In the genomic region with DNA sequence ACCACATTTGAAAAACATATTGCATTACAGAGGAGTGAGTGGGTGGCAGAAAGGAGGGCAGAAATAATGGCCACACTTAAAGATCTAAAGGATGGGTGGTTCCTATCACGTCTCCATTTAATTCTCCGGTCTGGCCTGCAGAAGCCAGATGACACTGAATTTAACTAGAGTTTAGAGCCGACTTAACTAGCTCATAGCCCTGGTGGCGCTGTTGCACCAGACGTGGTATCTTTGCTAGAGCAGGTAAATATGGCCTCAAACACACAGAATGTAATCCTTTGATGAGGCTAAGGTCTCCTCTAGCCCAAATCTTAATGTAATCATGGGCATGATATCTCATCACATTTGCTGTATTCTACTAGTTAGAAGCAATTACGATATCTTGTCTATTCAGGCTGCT, we compare ENCODE assay signal across 9 cellular contexts. TPM values are rescaled to one million over a fixed set of nuclear protein-coding genes. Genes with fewer than 3 reads are reported as not detected.
DNase-seq lines count a peak whose midpoint lies in the region; ATAC-seq and TF ChIP-seq lines count a peak whose summit lies in the region.
"Had no signal": no experiment of that assay in that cellular context is flagged by ENCODE, and none has a peak within 500 bp of the region (broad histone marks: within the 10 kb centered on the region; RNA-seq: fewer than 3 reads in every experiment).

No MANE protein-coding gene starts in this region.

- POLR2A ChIA-PET in HCT116 (lab: Charles Lee): interaction anchor here (0.7 kb wide), 1 partner anchor 166 kb away, joined by 3 read pairs; no protein-coding TSS in a partner anchor

- no peak overlapping the region for H3K4me3 ChIP-seq in HCT116 (replicated peaks in 1 of 2; ENCODE audit: low read depth in 1 of 2, low read length in 2 of 2)

- no peak overlapping the region for H3K27ac Mint-ChIP-seq in CD14-positive monocyte
- no peak overlapping the region for H3K27ac Mint-ChIP-seq in activated T-helper 17 cell treated with anti-CD3 and anti-CD28 coated beads, Interleukin-2, amount 50 U/mL, for 72 hours
- H3K27ac Mint-ChIP-seq: naive B cell had no signal

- H3K9me2 ChIP-seq in HCT116 (ENCODE audit: insufficient read depth): no peaks in the 10 kb centered on the region

- peaks cover 13 to 16% (median 14%) of the 10 kb centered on the region in 3 donors for H3K27me3 Mint-ChIP-seq in CD14-positive monocyte (ENCODE audit: low read depth in 3 of 3)
- H3K27me3 Mint-ChIP-seq in activated T-helper 17 cell treated with anti-CD3 and anti-CD28 coated beads, Interleukin-2, amount 50 U/mL, for 72 hours: peaks cover 21% of the 10 kb centered on the region

- ATAC-seq in HCT116 (peak; percentile 100), left ventricle myocardium superior (peak; percentile 25), HG03457 (IDR thresholded peaks at IDR 0.05; ENCODE audit: unreplicated experiment) (no peak), HG02798 (IDR thresholded peaks at IDR 0.05; ENCODE audit: poor library complexity, unreplicated experiment) (no peak)
- peak; percentile 38 for ATAC-seq in activated T-helper 17 cell treated with anti-CD3 and anti-CD28 coated beads, Interleukin-2, amount 50 U/mL, for 72 hours (replicated peaks)

- DNase-seq in CD14-positive monocyte (ENCODE audit: low spot score): no peak
- DNase-seq in HCT116 (ENCODE audit: low read depth, low spot score): peak; percentile 79
- DNase-seq in NCI-H774 (lab: John Stamatoyannopoulos, UW): peak; percentile 59
- DNase-seq in left ventricle myocardium superior: no peak
- DNase-seq in stimulated activated naive CD4-positive, alpha-beta T cell (lab: John Stamatoyannopoulos, UW): peak in 5 of 6 experiments; percentile 13 to 46 (median 29)
- DNase-seq: naive B cell had no signal

- H3K4me1 ChIP-seq in HCT116 (ENCODE audit: control insufficient read depth in 1 of 2, insufficient read depth in 2 of 2, low read length in 2 of 2): no peaks in the 10 kb centered on the region

- TF ChIP-seq RAD21 in HCT116 (IDR thresholded peaks at IDR 0.05; ENCODE audit: low read depth): peak; percentile 97

- H3K4me3 Mint-ChIP-seq in CD14-positive monocyte: no peak overlapping the region
- no peak overlapping the region for H3K4me3 Mint-ChIP-seq in activated T-helper 17 cell treated with anti-CD3 and anti-CD28 coated beads, Interleukin-2, amount 50 U/mL, for 72 hours
- H3K4me3 Mint-ChIP-seq: naive B cell had no signal

- H3K4me2 ChIP-seq in HCT116 (ENCODE audit: low read length): no peak overlapping the region

- RAD21 ChIA-PET in HCT116 (lab: Charles Lee; ENCODE audit: low non-redundant PET in 1 of 2, low total read pairs in 2 of 2, uncharacterized antibody in 2 of 2, unreplicated experiment in 2 of 2): interaction anchor here (0.6 to 1.0 kb wide), 2 partner anchors 165 to 211 kb away, joined by 3 to 4 read pairs; no protein-coding TSS in a partner anchor

- no peaks in the 10 kb centered on the region for H3K9me3 ChIP-seq in HCT116 (ENCODE audit: control insufficient read depth in 1 of 2, insufficient read depth in 1 of 2, low read depth in 1 of 2, low read length in 2 of 2)

- H3K79me2 ChIP-seq in HCT116 (ENCODE audit: insufficient read depth, low read length): no peaks in the 10 kb centered on the region

- TF ChIP-seq CTCF in CD14-positive monocyte (IDR thresholded peaks at IDR 0.05) (peak; percentile 26), HCT116 (IDR thresholded peaks at IDR 0.05 in 2 of 3, conservative IDR thresholded peaks at IDR 0.05 in 1 of 3; ENCODE audit: borderline replicate concordance in 1 of 3, insufficient read depth in 1 of 3, low read depth in 2 of 3, low read length in 2 of 3) (peak; percentile 74 to 92 (median 89))

- H4K20me1 ChIP-seq in HCT116 (ENCODE audit: insufficient read depth): no peaks in the 10 kb centered on the region

- H3K36me3 ChIP-seq in HCT116 (ENCODE audit: control insufficient read depth in 1 of 2, insufficient read depth in 2 of 2, low read length in 2 of 2): no peaks in the 10 kb centered on the region

- H3K27me3 ChIP-seq in HCT116 (ENCODE audit: insufficient read depth, low read length): no peaks in the 10 kb centered on the region

- H3K9ac ChIP-seq in HCT116 (ENCODE audit: low read length): no peak overlapping the region

- no peaks in the 10 kb centered on the region for H3K36me3 Mint-ChIP-seq in CD14-positive monocyte
- H3K36me3 Mint-ChIP-seq in activated T-helper 17 cell treated with anti-CD3 and anti-CD28 coated beads, Interleukin-2, amount 50 U/mL, for 72 hours (ENCODE audit: low read depth): no peaks in the 10 kb centered on the region
- H3K36me3 Mint-ChIP-seq: naive B cell had no signal

- no TSS peak for BruUV-seq in HCT116 (replicated peaks; lab: Mats Ljungman, UMichigan)

- TF ChIP-seq POLR2A in HCT116 (IDR thresholded peaks at IDR 0.05; ENCODE audit: borderline replicate concordance, extremely low read depth, insufficient read depth, insufficient read length): no peak

- CTCF ChIA-PET in HCT116 (lab: Charles Lee): interaction anchor here (0.6 to 1.0 kb wide), 7 partner anchors 9 to 375 kb away, joined by 3 to 24 read pairs (median 4); no protein-coding TSS in a partner anchor

- H3K27ac ChIP-seq in HCT116 (ENCODE audit: low read depth, low read length): no peak overlapping the region

- peaks cover 15% of the 10 kb centered on the region for H3K4me1 Mint-ChIP-seq in CD14-positive monocyte
- H3K4me1 Mint-ChIP-seq in activated T-helper 17 cell treated with anti-CD3 and anti-CD28 coated beads, Interleukin-2, amount 50 U/mL, for 72 hours: no peaks in the 10 kb centered on the region
- H3K4me1 Mint-ChIP-seq: naive B cell had no signal

- peak overlapping the region; percentile 57 for H2AFZ ChIP-seq in HCT116 (ENCODE audit: low read depth, low read length, poor library complexity, severe bottlenecking)

- intact Hi-C loops in CD14-positive monocyte (cut with micrococcal nuclease) (no loop called here), HCT116 (cut with micrococcal nuclease) (loop anchor here (1.0 to 2.0 kb wide), 4 partner anchors 165 to 456 kb away; no protein-coding TSS in a partner anchor), left ventricle myocardium superior (cut with micrococcal nuclease) (no loop called here)

- no peaks in the 10 kb centered on the region for H3K9me3 Mint-ChIP-seq in CD14-positive monocyte
- H3K9me3 Mint-ChIP-seq in activated T-helper 17 cell treated with anti-CD3 and anti-CD28 coated beads, Interleukin-2, amount 50 U/mL, for 72 hours: no peaks in the 10 kb centered on the region
- H3K9me3 Mint-ChIP-seq: naive B cell had no signal

TF ChIP-seq in HCT116, 20 proteins besides CTCF, POLR2A, EP300 and RAD21:
- peak; percentile 64 for TF ChIP-seq YY1 (IDR thresholded peaks at IDR 0.05; ENCODE audit: extremely low read depth, insufficient replicate concordance, low read depth, low read length)
- TF ChIP-seq EZH2phosphoT487 (IDR thresholded peaks at IDR 0.05; ENCODE audit: borderline replicate concordance): no peak
TF ChIP-seq in HCT116: peak in this region for 1.

RNA-seq across cellular contexts. Expression of a gene that starts 51.5 kb away (rescaled TPM):
- not detected for polyA plus RNA-seq in CD14-positive monocyte
- total RNA-seq in HCT116 (2021; ENCODE audit: unreplicated experiment) (83.1 TPM), left ventricle myocardium superior (not detected)
- 86.8 and 118 TPM in 2 replicates for polyA plus RNA-seq in HCT116 (2012)
- total RNA-seq in activated T-helper 17 cell treated with anti-CD3 and anti-CD28 coated beads, Interleukin-2, amount 50 U/mL, for 72 hours: 1 to 10 TPM in 1 of 2 donors, under 1 TPM in 1; 0.66 to 1.6 TPM

Comparison
In these comparisons a context has a peak if more than half of its experiments do, and no peak if none do; other contexts are left out.
1. DNase-seq: peak in HCT116 (single experiment), NCI-H774 (single experiment) and stimulated activated naive CD4-positive, alpha-beta T cell (5 of 6); none in CD14-positive monocyte (single experiment) and left ventricle myocardium superior (single experiment).
2. ATAC-seq: peak in HCT116 (single experiment), activated T-helper 17 cell treated with anti-CD3 and anti-CD28 coated beads, Interleukin-2, amount 50 U/mL, for 72 hours (single experiment) and left ventricle myocardium superior (single experiment); none in HG03457 (single experiment) and HG02798 (single experiment).
3. RNA of a gene that starts 51.5 kb away (total RNA-seq): 83.1 TPM in HCT116 (single experiment); 0.66 to 1.6 TPM in activated T-helper 17 cell treated with anti-CD3 and anti-CD28 coated beads, Interleukin-2, amount 50 U/mL, for 72 hours and not detected in left ventricle myocardium superior (single experiment); every median in the first group is over 10 times any median in the second.